Comparison of ENCODE assay signal across 13 cellular contexts in the genomic region with DNA sequence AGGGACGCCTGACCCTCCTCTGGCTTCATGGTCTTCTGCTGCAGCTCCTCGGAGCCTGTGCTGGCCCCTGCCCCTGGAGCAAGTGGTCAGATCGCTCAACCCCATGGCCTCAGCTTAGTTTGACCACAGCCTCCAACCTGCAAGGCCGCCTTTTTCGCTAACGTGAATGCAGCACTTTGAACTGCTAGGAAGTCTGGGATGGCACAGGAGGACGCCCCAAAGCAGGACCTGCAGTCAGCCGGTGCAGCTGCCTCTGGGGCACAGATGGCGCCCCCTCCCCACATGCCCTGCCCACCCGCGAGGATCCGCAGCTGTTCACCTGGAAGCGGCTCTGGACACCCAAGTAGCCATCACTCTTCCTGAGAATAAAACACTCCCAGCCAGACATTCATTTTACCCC.
DNase-seq lines count a peak whose midpoint lies in the region; ATAC-seq and TF ChIP-seq lines count a peak whose summit lies in the region.
"Had no signal": no experiment of that assay in that cellular context is flagged by ENCODE, and none has a peak within 500 bp of the region (broad histone marks: within the 10 kb centered on the region; RNA-seq: fewer than 3 reads in every experiment).

No MANE protein-coding gene starts in this region.

- no peak overlapping the region for H3K9ac ChIP-seq in H9 (ENCODE audit: extremely low read depth, insufficient read length, low read length)

- H3K79me1 ChIP-seq in H9 (ENCODE audit: insufficient read depth, low read depth, low read length, poor library complexity, severe bottlenecking) = no peaks in the 10 kb centered on the region

- no peak overlapping the region for H2BK12ac ChIP-seq in H9 (ENCODE audit: insufficient read length, low read depth, low read length)

- H3K4me1 Mint-ChIP-seq in glutamatergic neuron (ENCODE audit: low read depth, unreplicated experiment) (peaks cover 34% of the 10 kb centered on the region), H9 (peaks cover 0 to 9% of the 10 kb centered on the region in 2 experiments; a peak in 1 of 4 replicates)
- H3K4me1 Mint-ChIP-seq: CD4-positive, alpha-beta memory T cell had no signal

- H3T11ph ChIP-seq in H9 (ENCODE audit: low read length) = no peak overlapping the region

- H3K14ac ChIP-seq in H9 (ENCODE audit: insufficient read depth, low read length) = no peak overlapping the region; the same call in 1 of the 2 replicates

- H3K27me3 ChIP-seq in H9 (ENCODE audit: insufficient read depth, low read length) = no peaks in the 10 kb centered on the region
- H3K27me3 ChIP-seq: BE2C had no signal

- peak overlapping the region; percentile 80 for H3K27ac Mint-ChIP-seq in glutamatergic neuron (ENCODE audit: unreplicated experiment)
- H3K27ac Mint-ChIP-seq in H9 = no peak overlapping the region
- H3K27ac Mint-ChIP-seq: CD4-positive, alpha-beta memory T cell had no signal

- H3K23me2 ChIP-seq in H9 (ENCODE audit: insufficient read length, low read depth, low read length, poor library complexity, severe bottlenecking) = no peaks in the 10 kb centered on the region

- no peak overlapping the region for H3K23ac ChIP-seq in H9 (ENCODE audit: insufficient read length, low read depth, low read length)

- H3K4me3 Mint-ChIP-seq in glutamatergic neuron (ENCODE audit: unreplicated experiment) (peak overlapping the region; percentile 70), H9 (no peak overlapping the region)
- H3K4me3 Mint-ChIP-seq: CD4-positive, alpha-beta memory T cell had no signal

- H3K79me2 ChIP-seq in H9 (ENCODE audit: insufficient read depth, low read length) = no peaks in the 10 kb centered on the region

- no peak overlapping the region for H2AK5ac ChIP-seq in H9 (ENCODE audit: insufficient read length, low read length)

- H3K9me3 Mint-ChIP-seq in glutamatergic neuron (ENCODE audit: unreplicated experiment) = peaks cover 8% of the 10 kb centered on the region
- H3K9me3 Mint-ChIP-seq in H9 = no peaks in the 10 kb centered on the region; a peak in 1 of 5 replicates
- H3K9me3 Mint-ChIP-seq: CD4-positive, alpha-beta memory T cell had no signal

- no peak overlapping the region for H2BK120ac ChIP-seq in H9 (ENCODE audit: low read depth, low read length, poor library complexity, severe bottlenecking)

- H3K4me2 ChIP-seq in H9 (ENCODE audit: insufficient read depth, insufficient read length, low read length) = no peak overlapping the region
- H3K4me2 ChIP-seq: A549 had no signal

- H2BK5ac ChIP-seq in H9 (ENCODE audit: insufficient read length, low read length) = no peak overlapping the region

- H3K18ac ChIP-seq in H9 (ENCODE audit: insufficient read length, low read depth, low read length) = no peak overlapping the region

- H3K36me3 Mint-ChIP-seq in glutamatergic neuron (ENCODE audit: unreplicated experiment) (no peaks in the 10 kb centered on the region), H9 (ENCODE audit: insufficient read depth in 1 of 3, low read depth in 3 of 3) (no peaks in the 10 kb centered on the region; a peak in 1 of 7 replicates)
- H3K36me3 Mint-ChIP-seq: CD4-positive, alpha-beta memory T cell had no signal

- TF ChIP-seq CTCF in glutamatergic neuron (IDR thresholded peaks at IDR 0.05; ENCODE audit: partially characterized antibody, unreplicated experiment) = no peak
- TF ChIP-seq CTCF in H9 (conservative IDR thresholded peaks at IDR 0.05) = no peak

- DNase-seq in NCI-H524 (lab: John Stamatoyannopoulos, UW) (peak; percentile 13 to 79), SHP77 (lab: John Stamatoyannopoulos, UW) (peak; percentile 51 to 68), glutamatergic neuron (no peak), H9 (no peak)
- DNase-seq: CD4-positive, alpha-beta memory T cell; DMS53; GF-D8 had no signal

- H3K4me1 ChIP-seq in H9 (ENCODE audit: insufficient read depth, low read length) = no peaks in the 10 kb centered on the region
- H3K4me1 ChIP-seq: A549 had no signal

- no peak overlapping the region for H4K5ac ChIP-seq in H9 (ENCODE audit: insufficient read length, low read depth, low read length)

- no peak overlapping the region for H2AFZ ChIP-seq in H9 (ENCODE audit: low read length)

- no peak overlapping the region for H3K56ac ChIP-seq in H9 (ENCODE audit: insufficient read length, low read depth, low read length)

- no peaks in the 10 kb centered on the region for H3K9me3 ChIP-seq in H9 (ENCODE audit: control insufficient read depth, low read depth, low read length)
- H3K9me3 ChIP-seq: A549, BE2C had no signal

- no peak overlapping the region for H3K27ac ChIP-seq in H9 (ENCODE audit: insufficient read length, low read depth, low read length)
- H3K27ac ChIP-seq: A549, C4-2B had no signal

- no peaks in the 10 kb centered on the region for H4K20me1 ChIP-seq in H9 (ENCODE audit: control insufficient read depth, insufficient read depth, insufficient read length)

- H3K27me3 Mint-ChIP-seq in glutamatergic neuron (ENCODE audit: unreplicated experiment) (peaks cover 3% of the 10 kb centered on the region), H9 (ENCODE audit: low read depth) (no peaks in the 10 kb centered on the region)
- H3K27me3 Mint-ChIP-seq: CD4-positive, alpha-beta memory T cell had no signal

- H2BK15ac ChIP-seq in H9 (ENCODE audit: low read depth, low read length) = no peak overlapping the region

- H2BK20ac ChIP-seq in H9 (ENCODE audit: low read depth, low read length, poor library complexity, severe bottlenecking) = no peak overlapping the region

- no peak overlapping the region for H4K91ac ChIP-seq in H9 (ENCODE audit: insufficient read length, low read depth, low read length)

- no peak overlapping the region for H3K4ac ChIP-seq in H9 (ENCODE audit: low read depth, low read length)

- no peak overlapping the region for H4K8ac ChIP-seq in H9 (replicated peaks; ENCODE audit: insufficient read length, low read depth, low read length)

- ATAC-seq in HG02840 (IDR thresholded peaks at IDR 0.05; ENCODE audit: low FRiP score, unreplicated experiment) (no peak), HG03571 (IDR thresholded peaks at IDR 0.05; ENCODE audit: unreplicated experiment) (no peak)
- ATAC-seq: A549, HCT116 had no signal

- no CpG with 5 or more reads among the region's 13 CpGs for WGBS in H9 (ENCODE audit: extremely low coverage, insufficient read length, low lambda C conversion rate)

Comparison
In these comparisons a context has a peak if more than half of its experiments do, and no peak if none do; other contexts are left out.
1. DNase-seq: peak in NCI-H524 (2 of 2) and SHP77 (2 of 2); none in glutamatergic neuron (single experiment) and H9 (single experiment).